In the genomic region with DNA sequence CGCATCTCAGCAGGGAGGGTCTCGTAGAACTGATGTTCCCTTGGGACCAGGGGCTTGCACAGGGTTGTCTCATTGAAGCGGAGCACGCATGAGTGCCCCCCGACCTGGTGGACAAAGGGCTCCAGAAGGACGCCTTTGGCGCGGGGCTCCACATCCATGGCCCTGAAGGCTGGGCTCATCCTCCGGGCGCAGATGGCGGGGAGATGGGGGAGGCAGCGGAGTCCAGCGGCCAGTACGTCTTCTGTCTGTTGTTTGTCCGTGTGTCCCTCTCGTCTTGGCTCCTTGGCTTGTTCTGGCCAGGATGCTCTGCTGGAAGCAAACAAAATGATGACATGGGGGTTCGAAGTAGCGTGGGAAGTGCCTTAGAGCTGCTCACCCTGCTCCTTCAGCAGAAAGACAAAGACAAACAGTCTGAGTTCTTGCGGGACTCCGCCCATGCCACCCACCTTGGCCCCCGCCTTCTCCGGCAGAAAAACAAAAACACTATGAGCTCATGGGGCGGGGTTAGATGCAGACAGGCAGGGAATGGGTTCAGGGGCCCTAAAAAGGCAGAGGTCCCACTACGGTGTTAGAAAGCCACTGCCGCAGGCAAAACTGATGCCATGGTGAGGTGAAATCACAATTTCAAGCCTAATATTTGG, we compare ENCODE assay signal across 8 cellular contexts.
DNase-seq lines count a peak whose midpoint lies in the region; ATAC-seq and TF ChIP-seq lines count a peak whose summit lies in the region.

No MANE protein-coding gene starts in this region.

- H3K36me3 ChIP-seq in subcutaneous abdominal adipose tissue (ENCODE audit: control insufficient read depth in 5 of 5, insufficient read depth in 5 of 5, low read length in 5 of 5), result peaks cover 20 to 64% (median 54%) of the 10 kb centered on the region in 5 donors

- DNase-seq in HuH-7.5 (ENCODE audit: low spot score) (peak; percentile 4), coronary artery (ENCODE audit: low spot score) (peak; percentile 87), NCI-H1694 treated with DMSO at 0.1 percent for 48 hours (lab: John Stamatoyannopoulos, UW) (no peak)
- no peak for DNase-seq in stimulated activated CD4-positive, alpha-beta T cell treated with anti-CD3 and anti-CD28 coated beads, Interleukin-4, amount 100 ng/mL, for 4 hours
- no peak for DNase-seq in activated naive CD4-positive, alpha-beta T cell treated with anti-CD3 and anti-CD28 coated beads, Interleukin-2, amount 10 ng/mL, durations not matched to agents 7 days and 5 days

- H3K36me3 Mint-ChIP-seq in activated naive CD4-positive, alpha-beta T cell treated with anti-CD3 and anti-CD28 coated beads, Interleukin-2, amount 10 ng/mL, durations not matched to agents 7 days and 5 days, result peaks cover 33% of the 10 kb centered on the region

- no peaks in the 10 kb centered on the region for H3K27me3 Mint-ChIP-seq in activated naive CD4-positive, alpha-beta T cell treated with anti-CD3 and anti-CD28 coated beads, Interleukin-2, amount 10 ng/mL, durations not matched to agents 7 days and 5 days

- peaks cover 0 to 20% (median 16%) of the 10 kb centered on the region in 5 donors for H3K4me1 ChIP-seq in subcutaneous abdominal adipose tissue (ENCODE audit: control insufficient read depth in 5 of 5, insufficient read depth in 5 of 5, low read length in 5 of 5)

- H3K9me3 ChIP-seq in subcutaneous abdominal adipose tissue (ENCODE audit: control insufficient read depth in 5 of 5, low read length in 5 of 5), result no peaks in the 10 kb centered on the region

- peak overlapping the region; percentile 79 for H3K4me3 ChIP-seq in coronary artery
- H3K4me3 ChIP-seq in subcutaneous abdominal adipose tissue (ENCODE audit: low read depth in 1 of 5, low read length in 5 of 5), result peak overlapping the region; percentile 46 to 75 (median 62)

- CTCF ChIA-PET in activated naive CD4-positive, alpha-beta T cell treated with anti-CD3 and anti-CD28 coated beads, Interleukin-2, amount 10 ng/mL, durations not matched to agents 7 days and 5 days (lab: Charles Lee), result interaction anchor here (1.3 kb wide), 1 partner anchor 9 kb away, joined by 5 read pairs; a partner anchor contains a TSS

- H3K27ac Mint-ChIP-seq in activated naive CD4-positive, alpha-beta T cell treated with anti-CD3 and anti-CD28 coated beads, Interleukin-2, amount 10 ng/mL, durations not matched to agents 7 days and 5 days, result no peak overlapping the region

- H3K27me3 ChIP-seq in layer of hippocampus (ENCODE audit: control insufficient read depth, insufficient read depth, low read length) (no peaks in the 10 kb centered on the region), subcutaneous abdominal adipose tissue (ENCODE audit: control insufficient read depth in 5 of 5, insufficient read depth in 4 of 5, low read length in 5 of 5) (no peaks in the 10 kb centered on the region)

- no peaks in the 10 kb centered on the region for H3K9me3 Mint-ChIP-seq in activated naive CD4-positive, alpha-beta T cell treated with anti-CD3 and anti-CD28 coated beads, Interleukin-2, amount 10 ng/mL, durations not matched to agents 7 days and 5 days

- peak overlapping the region in 3 of 5 donors; percentile 21 to 58 (median 48) for H3K9ac ChIP-seq in subcutaneous abdominal adipose tissue (ENCODE audit: low read length in 5 of 5)

- H3K4me1 Mint-ChIP-seq in activated naive CD4-positive, alpha-beta T cell treated with anti-CD3 and anti-CD28 coated beads, Interleukin-2, amount 10 ng/mL, durations not matched to agents 7 days and 5 days, result peaks cover 7% of the 10 kb centered on the region

- no peak overlapping the region for H3K4me3 Mint-ChIP-seq in activated naive CD4-positive, alpha-beta T cell treated with anti-CD3 and anti-CD28 coated beads, Interleukin-2, amount 10 ng/mL, durations not matched to agents 7 days and 5 days

- peak overlapping the region; percentile 76 to 96 for H3K27ac ChIP-seq in coronary artery
- peak overlapping the region; percentile 91 for H3K27ac ChIP-seq in layer of hippocampus (ENCODE audit: low read depth, low read length)
- peak overlapping the region; percentile 81 for H3K27ac ChIP-seq in subcutaneous abdominal adipose tissue (ENCODE audit: low read depth, low read length)

- TF ChIP-seq CTCF in coronary artery (IDR thresholded peaks at IDR 0.05), result no peak

- ATAC-seq in GM18520 (IDR thresholded peaks at IDR 0.05; ENCODE audit: unreplicated experiment), result no peak

Comparison
In these comparisons a context has a peak if more than half of its experiments do, and no peak if none do; other contexts are left out.
1. DNase-seq: peak in HuH-7.5 (single experiment) and coronary artery (single experiment); none in stimulated activated CD4-positive, alpha-beta T cell treated with anti-CD3 and anti-CD28 coated beads, Interleukin-4, amount 100 ng/mL, for 4 hours (0 of 2), activated naive CD4-positive, alpha-beta T cell treated with anti-CD3 and anti-CD28 coated beads, Interleukin-2, amount 10 ng/mL, durations not matched to agents 7 days and 5 days (single experiment) and NCI-H1694 treated with DMSO at 0.1 percent for 48 hours (single experiment).
2. Peak in every context shown above with its lines, with median percentiles within 50 percentile points of each other: H3K27ac ChIP-seq.